In the genomic region with DNA sequence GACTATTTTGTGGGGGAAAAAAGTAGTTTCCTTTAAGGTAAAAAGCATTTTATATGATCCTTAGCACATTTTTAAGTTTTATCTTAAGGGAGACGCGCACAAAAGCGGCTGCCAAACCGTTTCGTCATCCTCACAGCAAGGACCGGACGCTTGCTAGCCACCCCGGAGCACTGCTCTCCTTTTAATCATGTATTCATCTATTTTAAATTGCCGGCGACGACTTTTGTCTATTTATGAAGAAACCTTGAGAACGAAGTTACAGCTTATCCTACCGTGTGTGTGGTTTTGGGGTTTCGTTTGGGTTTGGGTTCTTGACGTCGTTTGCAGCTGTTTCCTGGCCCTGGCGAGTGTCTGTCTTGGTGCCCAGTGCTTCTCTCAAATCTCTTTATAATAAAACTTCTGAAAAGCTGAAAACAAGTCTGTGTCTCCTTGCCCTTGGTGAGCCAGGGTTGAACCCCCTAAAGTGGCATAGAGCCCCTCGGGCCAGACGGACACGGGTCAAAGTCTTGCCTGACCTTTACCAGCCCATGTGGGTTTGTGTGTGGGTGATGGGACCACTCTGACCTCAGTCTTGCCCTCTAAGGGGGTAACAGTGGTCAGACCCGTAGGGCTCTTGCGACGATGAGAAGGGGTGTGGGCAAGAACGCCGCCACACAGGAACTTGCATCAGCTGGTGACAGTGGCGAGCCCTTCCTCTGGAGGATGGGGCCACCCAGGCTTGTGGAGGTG, we compare ENCODE assay signal across 9 cellular contexts.
DNase-seq lines count a peak whose midpoint lies in the region; ATAC-seq and TF ChIP-seq lines count a peak whose summit lies in the region.
"Had no signal": no experiment of that assay in that cellular context is flagged by ENCODE, and none has a peak within 500 bp of the region (broad histone marks: within the 10 kb centered on the region; RNA-seq: fewer than 3 reads in every experiment).

No MANE protein-coding gene starts in this region.

- TSS peak; percentile 93 for BruUV-seq in A673 (replicated peaks; lab: Mats Ljungman, UMichigan)

- peak overlapping the region; percentile 14 for H3K27ac ChIP-seq in A673 (ENCODE audit: low read depth, low read length, poor library complexity, severe bottlenecking)
- peak overlapping the region; percentile 50 for H3K27ac ChIP-seq in duodenal mucosa (ENCODE audit: low read depth, low read length)
- H3K27ac ChIP-seq: SJSA1 had no signal

- H3K9me3 ChIP-seq in A673 (ENCODE audit: low read depth, low read length, poor library complexity, severe bottlenecking): no peaks in the 10 kb centered on the region
- H3K9me3 ChIP-seq in duodenal mucosa (ENCODE audit: control insufficient read depth in 1 of 2, low read length in 2 of 2): no peaks in the 10 kb centered on the region
- H3K9me3 ChIP-seq: SJSA1 had no signal

- peak overlapping the region; percentile 97 for H3K27ac Mint-ChIP-seq in stimulated activated memory B cell treated with anti-CD40 and anti-IgM and Interleukin-4, amounts not matched to agents 10 μg/mL and 1 μg/mL and 100 μg/mL, for 72 hours
- H3K27ac Mint-ChIP-seq in progenitor cell of endocrine pancreas: no peak overlapping the region

- H3K27me3 ChIP-seq in A673 (replicated peaks; ENCODE audit: insufficient read depth, low read depth, low read length, poor library complexity): no peaks in the 10 kb centered on the region
- no peaks in the 10 kb centered on the region for H3K27me3 ChIP-seq in duodenal mucosa (ENCODE audit: control insufficient read depth in 1 of 2, insufficient read depth in 2 of 2, low read length in 2 of 2)
- H3K27me3 ChIP-seq: SJSA1 had no signal

- no peaks in the 10 kb centered on the region for H3K36me3 Mint-ChIP-seq in stimulated activated memory B cell treated with anti-CD40 and anti-IgM and Interleukin-4, amounts not matched to agents 10 μg/mL and 1 μg/mL and 100 μg/mL, for 72 hours
- H3K36me3 Mint-ChIP-seq in progenitor cell of endocrine pancreas (ENCODE audit: insufficient read depth): no peaks in the 10 kb centered on the region

- H3K27me3 Mint-ChIP-seq in stimulated activated memory B cell treated with anti-CD40 and anti-IgM and Interleukin-4, amounts not matched to agents 10 μg/mL and 1 μg/mL and 100 μg/mL, for 72 hours: peaks cover 35% of the 10 kb centered on the region
- no peaks in the 10 kb centered on the region for H3K27me3 Mint-ChIP-seq in progenitor cell of endocrine pancreas

- peak; percentile 34 for ATAC-seq in HG02610 (IDR thresholded peaks at IDR 0.05; ENCODE audit: unreplicated experiment)
- ATAC-seq in stimulated activated memory B cell treated with anti-CD40 and anti-IgM and Interleukin-4, amounts not matched to agents 10 μg/mL and 1 μg/mL and 100 μg/mL, for 72 hours: peak; percentile 83

- H3K4me1 Mint-ChIP-seq in stimulated activated memory B cell treated with anti-CD40 and anti-IgM and Interleukin-4, amounts not matched to agents 10 μg/mL and 1 μg/mL and 100 μg/mL, for 72 hours: peaks cover 33% of the 10 kb centered on the region
- no peaks in the 10 kb centered on the region for H3K4me1 Mint-ChIP-seq in progenitor cell of endocrine pancreas (ENCODE audit: low read depth)

- no peak overlapping the region for H3K4me3 ChIP-seq in A673 (ENCODE audit: low read depth, low read length, poor library complexity, severe bottlenecking)
- peak overlapping the region; percentile 44 to 54 for H3K4me3 ChIP-seq in duodenal mucosa (ENCODE audit: low read depth in 1 of 2, low read length in 2 of 2)
- H3K4me3 ChIP-seq: SJSA1 had no signal

- peak overlapping the region; percentile 77 for H3K4me3 Mint-ChIP-seq in stimulated activated memory B cell treated with anti-CD40 and anti-IgM and Interleukin-4, amounts not matched to agents 10 μg/mL and 1 μg/mL and 100 μg/mL, for 72 hours
- no peak overlapping the region for H3K4me3 Mint-ChIP-seq in progenitor cell of endocrine pancreas (ENCODE audit: low read depth)

- H3K4me1 ChIP-seq in A673 (ENCODE audit: insufficient read depth, low read length, poor library complexity, severe bottlenecking) (no peaks in the 10 kb centered on the region), duodenal mucosa (ENCODE audit: control insufficient read depth in 1 of 2, insufficient read depth in 2 of 2, low read length in 2 of 2) (peaks cover 6 to 14% of the 10 kb centered on the region in 2 donors)

- no peak for DNase-seq in A673 (ENCODE audit: low spot score)
- DNase-seq in T-helper 2 cell: peak in 4 of 5 experiments; percentile 21 to 95 (median 66)
- no peak for DNase-seq in progenitor cell of endocrine pancreas (ENCODE audit: low spot score, unreplicated experiment)
- no peak for DNase-seq in UCSD-AML1 (lab: John Stamatoyannopoulos, UW; ENCODE audit: unreplicated experiment)
- DNase-seq in hippocampal formation (lab: John Stamatoyannopoulos, UW): no peak

- CTCF ChIA-PET in A673 (lab: Charles Lee): no interaction called here

- H3K9me3 Mint-ChIP-seq in stimulated activated memory B cell treated with anti-CD40 and anti-IgM and Interleukin-4, amounts not matched to agents 10 μg/mL and 1 μg/mL and 100 μg/mL, for 72 hours: no peaks in the 10 kb centered on the region
- no peaks in the 10 kb centered on the region for H3K9me3 Mint-ChIP-seq in progenitor cell of endocrine pancreas (ENCODE audit: low read depth)

- intact Hi-C loops in A673 (cut with micrococcal nuclease; ENCODE audit: unreplicated experiment): no loop called here

- POLR2A ChIA-PET in A673 (lab: Charles Lee; ENCODE audit: low non-redundant PET): no interaction called here

- H3K9ac ChIP-seq in duodenal mucosa (ENCODE audit: low read depth in 1 of 2, low read length in 2 of 2): peak overlapping the region; percentile 38 to 49

- H3K36me3 ChIP-seq in A673 (ENCODE audit: insufficient read depth, low read length, poor library complexity, severe bottlenecking) (peaks cover 30% of the 10 kb centered on the region), duodenal mucosa (ENCODE audit: control insufficient read depth in 1 of 2, insufficient read depth in 2 of 2, low read length in 2 of 2) (no peaks in the 10 kb centered on the region)

- no peak for TF ChIP-seq CTCF in A673 (conservative IDR thresholded peaks at IDR 0.05; ENCODE audit: low read depth, low read length)
- TF ChIP-seq CTCF in progenitor cell of endocrine pancreas (IDR thresholded peaks at IDR 0.05; ENCODE audit: unreplicated experiment): no peak

Comparison
In these comparisons a context has a peak if more than half of its experiments do, and no peak if none do; other contexts are left out.
1. DNase-seq: peak in T-helper 2 cell (4 of 5); none in A673 (single experiment), progenitor cell of endocrine pancreas (single experiment), UCSD-AML1 (single experiment) and hippocampal formation (0 of 2).